In the genomic region with DNA sequence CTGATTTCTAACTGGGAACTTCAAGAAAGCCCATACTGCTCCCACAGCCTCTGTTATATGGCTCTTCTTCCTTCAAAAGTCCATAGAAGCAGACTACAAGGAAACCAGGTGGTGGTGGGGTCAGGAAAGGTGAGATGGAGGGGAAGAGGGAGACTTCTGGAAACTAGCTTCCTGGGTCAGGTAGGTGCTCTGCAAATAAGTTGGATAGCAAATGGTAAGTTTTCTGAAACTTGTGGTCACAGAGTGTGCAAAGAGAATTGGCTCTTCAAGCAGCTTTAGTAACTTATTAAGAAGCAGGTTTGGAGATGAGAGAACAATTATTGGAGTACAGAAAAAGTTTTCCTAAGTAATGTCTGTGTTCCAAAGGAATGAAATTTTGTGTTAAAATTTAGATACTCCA, we compare ENCODE assay signal across 20 cellular contexts.
DNase-seq lines count a peak whose midpoint lies in the region; ATAC-seq, FAIRE-seq and TF ChIP-seq lines count a peak whose summit lies in the region.
"Had no signal": no experiment of that assay in that cellular context is flagged by ENCODE, and none has a peak within 500 bp of the region (broad histone marks: within the 10 kb centered on the region; RNA-seq: fewer than 3 reads in every experiment).

No MANE protein-coding gene starts in this region.

- H3K4me1 Mint-ChIP-seq in Calu3 (ENCODE audit: low read depth, unreplicated experiment): peaks cover 13% of the 10 kb centered on the region
- H3K4me1 Mint-ChIP-seq in neural progenitor cell: peaks cover 39% of the 10 kb centered on the region

- H3K36me3 ChIP-seq in neural progenitor cell (no peaks in the 10 kb centered on the region), ovary (no peaks in the 10 kb centered on the region)
- H3K36me3 ChIP-seq: BE2C had no signal

- H3K4me1 ChIP-seq in neural progenitor cell: peaks cover 34% of the 10 kb centered on the region
- peaks cover 19% of the 10 kb centered on the region for H3K4me1 ChIP-seq in ovary (ENCODE audit: insufficient read depth)

- H3K9me3 ChIP-seq in neural progenitor cell (ENCODE audit: low read depth) (no peaks in the 10 kb centered on the region), ovary (no peaks in the 10 kb centered on the region)
- H3K9me3 ChIP-seq: BE2C had no signal

- no peaks in the 10 kb centered on the region for H3K79me2 ChIP-seq in neural progenitor cell (ENCODE audit: low read depth)

- H3K36me3 Mint-ChIP-seq in Calu3 (ENCODE audit: insufficient read depth, unreplicated experiment): no peaks in the 10 kb centered on the region
- peaks cover 12% of the 10 kb centered on the region for H3K36me3 Mint-ChIP-seq in neural progenitor cell
- H3K36me3 Mint-ChIP-seq: CD4-positive, CD25-positive, alpha-beta regulatory T cell had no signal

- no peaks in the 10 kb centered on the region for H3K9me3 Mint-ChIP-seq in Calu3 (ENCODE audit: low read depth, unreplicated experiment)
- H3K9me3 Mint-ChIP-seq in neural progenitor cell: no peaks in the 10 kb centered on the region
- H3K9me3 Mint-ChIP-seq: CD4-positive, CD25-positive, alpha-beta regulatory T cell had no signal

- no peak for TF ChIP-seq EP300 in ovary (IDR thresholded peaks at IDR 0.05)

- H3K4me2 ChIP-seq in neural progenitor cell: peak overlapping the region; percentile 62

- peaks cover 15% of the 10 kb centered on the region for H3F3A ChIP-seq in neural progenitor cell (ENCODE audit: low read depth)

- no peak for FAIRE-seq in HTR-8/SVneo (lab: Jason Lieb, UNC)

- no peak for TF ChIP-seq POLR2A in ovary (IDR thresholded peaks at IDR 0.05)

- CTCF ChIA-PET in Calu3 (lab: Charles Lee) (interaction anchor here (1.0 kb wide), 1 partner anchor 14 kb away, joined by 3 read pairs; no protein-coding TSS in a partner anchor), HEK293T (lab: Yijun Ruan, JAX) (interaction anchor here (0.7 to 1.0 kb wide), 2 partner anchors 10 to 401 kb away, joined by 3 to 4 read pairs; no protein-coding TSS in a partner anchor)

- no peak overlapping the region for H2AFZ ChIP-seq in neural progenitor cell (replicated peaks)

- peak; percentile 19 for DNase-seq in Calu3
- peak; percentile 65 for DNase-seq in kidney tubule cell (ENCODE audit: low spot score)
- DNase-seq in neural progenitor cell (ENCODE audit: low spot score): no peak
- no peak for DNase-seq in HTR-8/SVneo (ENCODE audit: insufficient read length, low spot score)
- no peak for DNase-seq in HEK293T (ENCODE audit: extremely low spot score)
- no peak for DNase-seq in ovary
- DNase-seq: BE2C; CD4-positive, CD25-positive, alpha-beta regulatory T cell; COR-L47; GDM1; MM.1S; NCI-H1092; NCI-H1436 treated with DMSO at 0.1 percent for 48 hours; NCI-H2081; NCI-H2171 treated with DMSO at 0.1 percent for 48 hours; NCI-H446 treated with DMSO at 0.1 percent for 48 hours; NK-92 treated with Interleukin-12 subunit alpha and Interleukin-12 subunit beta, amount 100 ng/mL, for 24 hours; Right ventricle myocardium superior had no signal

- H3K27ac ChIP-seq in neural progenitor cell (peak overlapping the region; percentile 6), ovary (no peak overlapping the region)

- H3K4me3 ChIP-seq in neural progenitor cell (no peak overlapping the region), ovary (no peak overlapping the region)

- POLR2A ChIA-PET in HEK293T (lab: Yijun Ruan, JAX): no interaction called here

- H3K9ac ChIP-seq in neural progenitor cell: no peak overlapping the region

- H4K20me1 ChIP-seq in neural progenitor cell (ENCODE audit: low read depth): no peaks in the 10 kb centered on the region

- H3K4me3 Mint-ChIP-seq in Calu3 (ENCODE audit: low read depth, unreplicated experiment): no peak overlapping the region
- no peak overlapping the region for H3K4me3 Mint-ChIP-seq in neural progenitor cell
- H3K4me3 Mint-ChIP-seq: CD4-positive, CD25-positive, alpha-beta regulatory T cell had no signal

- TF ChIP-seq CTCF in Calu3 (IDR thresholded peaks at IDR 0.05; ENCODE audit: unreplicated experiment): no peak
- no peak for TF ChIP-seq CTCF in neural progenitor cell (IDR thresholded peaks at IDR 0.05)
- TF ChIP-seq CTCF in ovary (IDR thresholded peaks at IDR 0.05): no peak

- ATAC-seq in HG03354 (IDR thresholded peaks at IDR 0.05; ENCODE audit: poor library complexity, severe bottlenecking, unreplicated experiment) (peak; percentile 35), GM18867 (IDR thresholded peaks at IDR 0.05; ENCODE audit: unreplicated experiment) (no peak)

- H3K27ac Mint-ChIP-seq in Calu3 (ENCODE audit: unreplicated experiment): no peak overlapping the region
- no peak overlapping the region for H3K27ac Mint-ChIP-seq in neural progenitor cell

- intact Hi-C loops in Calu3 (cut with micrococcal nuclease; ENCODE audit: unreplicated experiment): no loop called here
- intact Hi-C loops in ovary (cut with DNase I): no loop called here

- no TSS peak for BruUV-seq in Calu3 (replicated peaks; lab: Mats Ljungman, UMichigan)

- H3K27me3 Mint-ChIP-seq in Calu3 (ENCODE audit: unreplicated experiment) (no peaks in the 10 kb centered on the region), neural progenitor cell (ENCODE audit: insufficient read depth, low read depth) (no peaks in the 10 kb centered on the region)

- H3K27me3 ChIP-seq in neural progenitor cell (no peaks in the 10 kb centered on the region), ovary (no peaks in the 10 kb centered on the region)
- H3K27me3 ChIP-seq: BE2C had no signal

TF ChIP-seq in HEK293T, 16 proteins besides CTCF, POLR2A, EP300 and RAD21:
- TF ChIP-seq SP1 (IDR thresholded peaks at IDR 0.05): no peak
- no peak for TF ChIP-seq HDGF (IDR thresholded peaks at IDR 0.05; ENCODE audit: borderline replicate concordance)
- TF ChIP-seq ZNF384 (IDR thresholded peaks at IDR 0.05): no peak
- TF ChIP-seq FOXM1 (IDR thresholded peaks at IDR 0.05; ENCODE audit: borderline replicate concordance): no peak
- no peak for TF ChIP-seq FOXA1 (IDR thresholded peaks at IDR 0.05)
- no peak for TF ChIP-seq ARNT (IDR thresholded peaks at IDR 0.05)
- TF ChIP-seq FOXK2 (IDR thresholded peaks at IDR 0.05): no peak
- TF ChIP-seq BHLHE40 (IDR thresholded peaks at IDR 0.05; ENCODE audit: borderline replicate concordance): no peak
- TF ChIP-seq LEF1 (IDR thresholded peaks at IDR 0.05; ENCODE audit: borderline replicate concordance): no peak
- TF ChIP-seq NFRKB (IDR thresholded peaks at IDR 0.05): no peak
- TF ChIP-seq L3MBTL2 (conservative IDR thresholded peaks at IDR 0.05): no peak
- TF ChIP-seq ELF4 (IDR thresholded peaks at IDR 0.05): no peak
- TF ChIP-seq, protein P1, sequence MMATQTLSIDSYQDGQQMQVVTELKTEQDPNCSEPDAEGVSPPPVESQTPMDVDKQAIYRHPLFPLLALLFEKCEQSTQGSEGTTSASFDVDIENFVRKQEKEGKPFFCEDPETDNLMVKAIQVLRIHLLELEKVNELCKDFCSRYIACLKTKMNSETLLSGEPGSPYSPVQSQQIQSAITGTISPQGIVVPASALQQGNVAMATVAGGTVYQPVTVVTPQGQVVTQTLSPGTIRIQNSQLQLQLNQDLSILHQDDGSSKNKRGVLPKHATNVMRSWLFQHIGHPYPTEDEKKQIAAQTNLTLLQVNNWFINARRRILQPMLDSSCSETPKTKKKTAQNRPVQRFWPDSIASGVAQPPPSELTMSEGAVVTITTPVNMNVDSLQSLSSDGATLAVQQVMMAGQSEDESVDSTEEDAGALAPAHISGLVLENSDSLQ (IDR thresholded peaks at IDR 0.05): no peak
- TF ChIP-seq TARDBP (IDR thresholded peaks at IDR 0.05): no peak
- no peak for TF ChIP-seq SUZ12 (IDR thresholded peaks at IDR 0.05)
- TF ChIP-seq CTBP1 (IDR thresholded peaks at IDR 0.05; ENCODE audit: borderline replicate concordance): no peak

Comparison
In these comparisons a context has a peak if more than half of its experiments do, and no peak if none do; other contexts are left out.
1. DNase-seq: peak in Calu3 (single experiment) and kidney tubule cell (single experiment); none in neural progenitor cell (single experiment), HTR-8/SVneo (single experiment), HEK293T (single experiment) and ovary (0 of 5).